In the genomic region with DNA sequence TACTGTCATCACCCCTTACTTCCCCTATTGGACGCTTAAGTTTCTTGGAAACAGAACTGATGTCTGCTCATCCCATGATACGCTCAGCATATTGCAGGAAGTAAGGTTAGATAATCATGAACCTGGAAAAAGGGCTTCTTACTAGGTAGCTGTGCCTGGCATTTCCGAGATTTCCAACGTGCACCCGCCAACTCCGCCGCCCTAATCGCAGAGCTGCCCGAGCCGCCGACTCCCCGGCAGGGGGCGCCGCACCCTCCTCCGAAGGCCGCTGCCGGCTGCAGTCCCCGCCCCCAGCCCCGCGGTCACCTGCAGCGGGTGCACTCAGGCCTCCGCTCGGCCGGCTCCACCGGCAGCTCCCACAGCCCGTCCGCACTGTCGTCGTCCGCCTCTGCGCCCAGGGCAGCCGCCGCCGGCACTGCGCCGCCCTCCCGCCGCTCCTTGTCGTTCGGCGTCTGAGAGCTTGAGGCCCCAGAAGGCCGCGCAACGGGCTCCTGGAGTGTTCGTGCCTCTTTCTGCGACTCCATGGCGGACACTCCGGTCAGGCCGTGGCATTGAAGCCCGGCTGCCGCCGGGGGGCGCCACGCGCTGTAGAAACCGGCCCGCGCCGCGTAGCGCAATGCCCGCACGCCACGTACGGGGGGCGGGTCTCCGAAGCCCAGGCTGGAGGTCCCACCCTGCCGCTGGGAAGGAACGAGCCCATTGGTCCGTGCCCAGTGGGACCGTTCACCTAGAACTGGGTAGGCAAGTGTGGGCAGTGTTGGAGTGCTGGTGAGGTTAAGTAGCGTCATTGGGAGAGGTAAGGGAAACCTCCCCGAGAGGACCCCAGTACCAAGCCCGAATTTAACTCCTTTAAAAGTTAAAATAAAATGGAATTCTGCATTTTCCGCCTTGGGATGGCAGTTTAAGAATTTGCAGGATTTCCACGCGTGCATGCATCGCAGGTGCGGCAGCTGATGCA, we compare ENCODE assay signal across 1 cellular context.
TF ChIP-seq lines count a peak whose summit lies in the region.

A gene with protein sequence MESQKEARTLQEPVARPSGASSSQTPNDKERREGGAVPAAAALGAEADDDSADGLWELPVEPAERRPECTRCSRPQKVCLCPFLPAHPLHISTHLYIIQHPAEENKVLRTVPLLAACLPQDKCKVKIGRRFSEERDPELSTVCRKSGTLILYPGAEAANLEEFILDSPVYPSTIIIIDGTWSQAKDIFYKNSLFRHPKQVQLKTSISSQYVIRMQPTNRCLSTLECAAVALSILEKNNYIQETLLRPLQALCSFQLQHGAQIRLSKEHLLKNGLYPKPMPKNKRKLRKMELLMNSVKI (minus strand): TSS at position 560 of the 958 bp plus-strand sequence. CDS start 36 bp downstream, at position 524.

TF ChIP-seq in K562, 482 proteins besides CTCF, POLR2A, EP300 and RAD21 (continued from another document and continues in another):
- TF ChIP-seq, protein P1, sequence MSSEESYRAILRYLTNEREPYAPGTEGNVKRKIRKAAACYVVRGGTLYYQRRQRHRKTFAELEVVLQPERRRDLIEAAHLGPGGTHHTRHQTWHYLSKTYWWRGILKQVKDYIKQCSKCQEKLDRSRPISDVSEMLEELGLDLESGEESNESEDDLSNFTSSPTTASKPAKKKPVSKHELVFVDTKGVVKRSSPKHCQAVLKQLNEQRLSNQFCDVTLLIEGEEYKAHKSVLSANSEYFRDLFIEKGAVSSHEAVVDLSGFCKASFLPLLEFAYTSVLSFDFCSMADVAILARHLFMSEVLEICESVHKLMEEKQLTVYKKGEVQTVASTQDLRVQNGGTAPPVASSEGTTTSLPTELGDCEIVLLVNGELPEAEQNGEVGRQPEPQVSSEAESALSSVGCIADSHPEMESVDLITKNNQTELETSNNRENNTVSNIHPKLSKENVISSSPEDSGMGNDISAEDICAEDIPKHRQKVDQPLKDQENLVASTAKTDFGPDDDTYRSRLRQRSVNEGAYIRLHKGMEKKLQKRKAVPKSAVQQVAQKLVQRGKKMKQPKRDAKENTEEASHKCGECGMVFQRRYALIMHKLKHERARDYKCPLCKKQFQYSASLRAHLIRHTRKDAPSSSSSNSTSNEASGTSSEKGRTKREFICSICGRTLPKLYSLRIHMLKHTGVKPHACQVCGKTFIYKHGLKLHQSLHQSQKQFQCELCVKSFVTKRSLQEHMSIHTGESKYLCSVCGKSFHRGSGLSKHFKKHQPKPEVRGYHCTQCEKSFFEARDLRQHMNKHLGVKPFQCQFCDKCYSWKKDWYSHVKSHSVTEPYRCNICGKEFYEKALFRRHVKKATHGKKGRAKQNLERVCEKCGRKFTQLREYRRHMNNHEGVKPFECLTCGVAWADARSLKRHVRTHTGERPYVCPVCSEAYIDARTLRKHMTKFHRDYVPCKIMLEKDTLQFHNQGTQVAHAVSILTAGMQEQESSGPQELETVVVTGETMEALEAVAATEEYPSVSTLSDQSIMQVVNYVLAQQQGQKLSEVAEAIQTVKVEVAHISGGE (CRISPR knock-in tag; IDR thresholded peaks at IDR 0.05), result peak in 1 of 3 experiments; percentile 42; a peak in 2 of 6 replicates
- TF ChIP-seq KDM2B (CRISPR knock-in tag; IDR thresholded peaks at IDR 0.05) (no peak), ZNF24 (IDR thresholded peaks at IDR 0.05) (no peak), NCOA6 (IDR thresholded peaks at IDR 0.05) (no peak), CAMTA2 (CRISPR knock-in tag; conservative IDR thresholded peaks at IDR 0.05) (no peak), ZNF584 (CRISPR knock-in tag; IDR thresholded peaks at IDR 0.05; ENCODE audit: low read depth) (no peak), HLTF (IDR thresholded peaks at IDR 0.05) (no peak), BCOR (IDR thresholded peaks at IDR 0.05) (no peak; the same call in 1 of the 2 replicates), NFATC3 (IDR thresholded peaks at IDR 0.05) (no peak), ZNF583 (CRISPR knock-in tag; IDR thresholded peaks at IDR 0.05) (0 out of 2 replicates have a peak, but pooled peaks have one; percentile 16), CTBP1 (IDR thresholded peaks at IDR 0.05; ENCODE audit: borderline replicate concordance) (peak; percentile 89), CBX8 (IDR thresholded peaks at IDR 0.05; ENCODE audit: borderline replicate concordance, extremely low read depth, low read depth, low read length, poor library complexity, severe bottlenecking) (no peak), ZKSCAN3 (CRISPR knock-in tag; IDR thresholded peaks at IDR 0.05) (no peak), U2AF2 (optimal IDR thresholded peaks at IDR 0.05; ENCODE audit: low read depth, low read length) (no peak), EHMT2 (IDR thresholded peaks at IDR 0.05) (0 out of 2 replicates have a peak, but pooled peaks have one; percentile 34), ZNF316 (IDR thresholded peaks at IDR 0.05) (no peak), XRCC3 (IDR thresholded peaks at IDR 0.05) (no peak), ZNF354B (CRISPR knock-in tag; IDR thresholded peaks at IDR 0.05) (no peak), POLR2AphosphoS5 (IDR thresholded peaks at IDR 0.05; ENCODE audit: control insufficient read depth, insufficient read depth, low read depth, low read length) (peak; percentile 50; the same call in 1 of the 2 replicates), TEAD1 (CRISPR knock-in tag; IDR thresholded peaks at IDR 0.05) (peak in 1 of 2 experiments; percentile 93; a peak in 2 of 4 replicates), RBFOX2 (IDR thresholded peaks at IDR 0.05; ENCODE audit: low read depth, low read length) (peak; percentile 95), ILF3 (IDR thresholded peaks at IDR 0.05; ENCODE audit: borderline replicate concordance) (peak; percentile 97), DMBX1 (CRISPR knock-in tag; IDR thresholded peaks at IDR 0.05; ENCODE audit: borderline replicate concordance) (no peak; the same call in 1 of the 2 replicates), FOXK1 (CRISPR knock-in tag; IDR thresholded peaks at IDR 0.05; ENCODE audit: borderline replicate concordance) (no peak), CREM (IDR thresholded peaks at IDR 0.05; ENCODE audit: low read depth) (peak; percentile 80), NRF1 (conservative IDR thresholded peaks at IDR 0.05 in 1 of 2, IDR thresholded peaks at IDR 0.05 in 1 of 2) (peak; percentile 58 to 68), MEF2A (IDR thresholded peaks at IDR 0.05; ENCODE audit: control insufficient read depth, low read depth, low read length) (no peak), SMC3 (conservative IDR thresholded peaks at IDR 0.05; ENCODE audit: insufficient read depth, low read depth, low read length) (peak; percentile 74), ELF1 (tag; IDR thresholded peaks at IDR 0.05) (0 out of 2 replicates have a peak, but pooled peaks have one; percentile 21), PYGO2 (tag; IDR thresholded peaks at IDR 0.05) (no peak), EGR1 (conservative IDR thresholded peaks at IDR 0.05) (peak; percentile 31; the same call in 1 of the 2 replicates), ASH1L (IDR thresholded peaks at IDR 0.05; ENCODE audit: borderline replicate concordance, low read depth, partially characterized antibody) (no peak), MEIS2 (IDR thresholded peaks at IDR 0.05; ENCODE audit: partially characterized antibody) (no peak), ARID1B (IDR thresholded peaks at IDR 0.05) (no peak), NUFIP1 (IDR thresholded peaks at IDR 0.05; ENCODE audit: partially characterized antibody) (no peak), PHTF2 (CRISPR knock-in tag; IDR thresholded peaks at IDR 0.05) (no peak), GATA2 (CRISPR knock-in tag; IDR thresholded peaks at IDR 0.05) (no peak), STAG1 (CRISPR knock-in tag; IDR thresholded peaks at IDR 0.05; ENCODE audit: borderline replicate concordance) (peak; percentile 87), DIDO1 (tag; IDR thresholded peaks at IDR 0.05; ENCODE audit: low read depth) (no peak), ZFX (CRISPR knock-in tag; IDR thresholded peaks at IDR 0.05) (peak; percentile 99)
- TF ChIP-seq, protein P2, sequence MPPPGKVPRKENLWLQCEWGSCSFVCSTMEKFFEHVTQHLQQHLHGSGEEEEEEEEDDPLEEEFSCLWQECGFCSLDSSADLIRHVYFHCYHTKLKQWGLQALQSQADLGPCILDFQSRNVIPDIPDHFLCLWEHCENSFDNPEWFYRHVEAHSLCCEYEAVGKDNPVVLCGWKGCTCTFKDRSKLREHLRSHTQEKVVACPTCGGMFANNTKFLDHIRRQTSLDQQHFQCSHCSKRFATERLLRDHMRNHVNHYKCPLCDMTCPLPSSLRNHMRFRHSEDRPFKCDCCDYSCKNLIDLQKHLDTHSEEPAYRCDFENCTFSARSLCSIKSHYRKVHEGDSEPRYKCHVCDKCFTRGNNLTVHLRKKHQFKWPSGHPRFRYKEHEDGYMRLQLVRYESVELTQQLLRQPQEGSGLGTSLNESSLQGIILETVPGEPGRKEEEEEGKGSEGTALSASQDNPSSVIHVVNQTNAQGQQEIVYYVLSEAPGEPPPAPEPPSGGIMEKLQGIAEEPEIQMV (tag; conservative IDR thresholded peaks at IDR 0.05; ENCODE audit: low read depth), result no peak
- TF ChIP-seq, protein P3, sequence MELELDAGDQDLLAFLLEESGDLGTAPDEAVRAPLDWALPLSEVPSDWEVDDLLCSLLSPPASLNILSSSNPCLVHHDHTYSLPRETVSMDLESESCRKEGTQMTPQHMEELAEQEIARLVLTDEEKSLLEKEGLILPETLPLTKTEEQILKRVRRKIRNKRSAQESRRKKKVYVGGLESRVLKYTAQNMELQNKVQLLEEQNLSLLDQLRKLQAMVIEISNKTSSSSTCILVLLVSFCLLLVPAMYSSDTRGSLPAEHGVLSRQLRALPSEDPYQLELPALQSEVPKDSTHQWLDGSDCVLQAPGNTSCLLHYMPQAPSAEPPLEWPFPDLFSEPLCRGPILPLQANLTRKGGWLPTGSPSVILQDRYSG (tag; conservative IDR thresholded peaks at IDR 0.05; ENCODE audit: low read depth), result no peak
- TF ChIP-seq, protein P4, sequence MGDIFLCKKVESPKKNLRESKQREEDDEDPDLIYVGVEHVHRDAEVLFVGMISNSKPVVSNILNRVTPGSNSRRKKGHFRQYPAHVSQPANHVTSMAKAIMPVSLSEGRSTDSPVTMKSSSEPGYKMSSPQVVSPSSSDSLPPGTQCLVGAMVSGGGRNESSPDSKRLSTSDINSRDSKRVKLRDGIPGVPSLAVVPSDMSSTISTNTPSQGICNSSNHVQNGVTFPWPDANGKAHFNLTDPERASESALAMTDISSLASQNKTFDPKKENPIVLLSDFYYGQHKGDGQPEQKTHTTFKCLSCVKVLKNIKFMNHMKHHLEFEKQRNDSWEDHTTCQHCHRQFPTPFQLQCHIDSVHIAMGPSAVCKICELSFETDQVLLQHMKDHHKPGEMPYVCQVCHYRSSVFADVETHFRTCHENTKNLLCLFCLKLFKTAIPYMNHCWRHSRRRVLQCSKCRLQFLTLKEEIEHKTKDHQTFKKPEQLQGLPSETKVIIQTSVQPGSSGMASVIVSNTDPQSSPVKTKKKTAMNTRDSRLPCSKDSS (IDR thresholded peaks at IDR 0.05; ENCODE audit: low read depth, partially characterized antibody), result no peak
- TF ChIP-seq, protein P5, sequence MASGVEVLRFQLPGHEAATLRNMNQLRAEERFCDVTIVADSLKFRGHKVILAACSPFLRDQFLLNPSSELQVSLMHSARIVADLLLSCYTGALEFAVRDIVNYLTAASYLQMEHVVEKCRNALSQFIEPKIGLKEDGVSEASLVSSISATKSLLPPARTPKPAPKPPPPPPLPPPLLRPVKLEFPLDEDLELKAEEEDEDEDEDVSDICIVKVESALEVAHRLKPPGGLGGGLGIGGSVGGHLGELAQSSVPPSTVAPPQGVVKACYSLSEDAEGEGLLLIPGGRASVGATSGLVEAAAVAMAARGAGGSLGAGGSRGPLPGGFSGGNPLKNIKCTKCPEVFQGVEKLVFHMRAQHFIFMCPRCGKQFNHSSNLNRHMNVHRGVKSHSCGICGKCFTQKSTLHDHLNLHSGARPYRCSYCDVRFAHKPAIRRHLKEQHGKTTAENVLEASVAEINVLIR (CRISPR knock-in tag; IDR thresholded peaks at IDR 0.05), result no peak
- TF ChIP-seq, protein P6, sequence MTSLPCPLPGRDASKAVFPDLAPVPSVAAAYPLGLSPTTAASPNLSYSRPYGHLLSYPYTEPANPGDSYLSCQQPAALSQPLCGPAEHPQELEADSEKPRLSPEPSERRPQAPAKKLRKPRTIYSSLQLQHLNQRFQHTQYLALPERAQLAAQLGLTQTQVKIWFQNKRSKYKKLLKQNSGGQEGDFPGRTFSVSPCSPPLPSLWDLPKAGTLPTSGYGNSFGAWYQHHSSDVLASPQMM (CRISPR knock-in tag; IDR thresholded peaks at IDR 0.05), result no peak
- TF ChIP-seq, protein P7, sequence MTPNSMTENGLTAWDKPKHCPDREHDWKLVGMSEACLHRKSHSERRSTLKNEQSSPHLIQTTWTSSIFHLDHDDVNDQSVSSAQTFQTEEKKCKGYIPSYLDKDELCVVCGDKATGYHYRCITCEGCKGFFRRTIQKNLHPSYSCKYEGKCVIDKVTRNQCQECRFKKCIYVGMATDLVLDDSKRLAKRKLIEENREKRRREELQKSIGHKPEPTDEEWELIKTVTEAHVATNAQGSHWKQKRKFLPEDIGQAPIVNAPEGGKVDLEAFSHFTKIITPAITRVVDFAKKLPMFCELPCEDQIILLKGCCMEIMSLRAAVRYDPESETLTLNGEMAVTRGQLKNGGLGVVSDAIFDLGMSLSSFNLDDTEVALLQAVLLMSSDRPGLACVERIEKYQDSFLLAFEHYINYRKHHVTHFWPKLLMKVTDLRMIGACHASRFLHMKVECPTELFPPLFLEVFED (CRISPR knock-in tag; conservative IDR thresholded peaks at IDR 0.05), result no peak
- TF ChIP-seq, protein P8, sequence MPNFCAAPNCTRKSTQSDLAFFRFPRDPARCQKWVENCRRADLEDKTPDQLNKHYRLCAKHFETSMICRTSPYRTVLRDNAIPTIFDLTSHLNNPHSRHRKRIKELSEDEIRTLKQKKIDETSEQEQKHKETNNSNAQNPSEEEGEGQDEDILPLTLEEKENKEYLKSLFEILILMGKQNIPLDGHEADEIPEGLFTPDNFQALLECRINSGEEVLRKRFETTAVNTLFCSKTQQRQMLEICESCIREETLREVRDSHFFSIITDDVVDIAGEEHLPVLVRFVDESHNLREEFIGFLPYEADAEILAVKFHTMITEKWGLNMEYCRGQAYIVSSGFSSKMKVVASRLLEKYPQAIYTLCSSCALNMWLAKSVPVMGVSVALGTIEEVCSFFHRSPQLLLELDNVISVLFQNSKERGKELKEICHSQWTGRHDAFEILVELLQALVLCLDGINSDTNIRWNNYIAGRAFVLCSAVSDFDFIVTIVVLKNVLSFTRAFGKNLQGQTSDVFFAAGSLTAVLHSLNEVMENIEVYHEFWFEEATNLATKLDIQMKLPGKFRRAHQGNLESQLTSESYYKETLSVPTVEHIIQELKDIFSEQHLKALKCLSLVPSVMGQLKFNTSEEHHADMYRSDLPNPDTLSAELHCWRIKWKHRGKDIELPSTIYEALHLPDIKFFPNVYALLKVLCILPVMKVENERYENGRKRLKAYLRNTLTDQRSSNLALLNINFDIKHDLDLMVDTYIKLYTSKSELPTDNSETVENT (CRISPR knock-in tag; IDR thresholded peaks at IDR 0.05), result 0 out of 2 replicates have a peak, but pooled peaks have one; percentile 8
- TF ChIP-seq, protein P9, sequence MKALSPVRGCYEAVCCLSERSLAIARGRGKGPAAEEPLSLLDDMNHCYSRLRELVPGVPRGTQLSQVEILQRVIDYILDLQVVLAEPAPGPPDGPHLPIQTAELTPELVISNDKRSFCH (CRISPR knock-in tag; IDR thresholded peaks at IDR 0.05), result no peak
- TF ChIP-seq, protein P9 (tag; IDR thresholded peaks at IDR 0.05), result peak; percentile 89
